Comparison of ENCODE assay signal across 20 cellular contexts in the genomic region with DNA sequence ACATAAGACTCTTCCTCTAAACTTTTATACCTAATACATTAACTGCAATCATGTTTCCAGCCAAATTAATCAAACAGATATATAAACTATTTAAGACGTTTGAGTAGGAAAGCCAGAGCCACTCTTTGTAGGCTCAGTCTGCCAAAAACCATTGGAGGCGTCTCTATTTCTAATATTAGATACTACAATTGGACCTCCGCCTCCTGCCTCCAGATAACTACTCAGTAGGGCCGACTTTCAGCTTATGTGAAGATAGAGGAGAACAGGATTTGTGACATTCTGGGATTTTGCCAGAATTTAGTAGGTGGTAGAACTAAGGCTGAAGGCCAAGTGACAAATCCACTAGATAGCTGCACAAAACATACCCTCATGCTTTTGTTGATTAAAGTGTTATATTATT.
"Had no signal": no experiment of that assay in that cellular context is flagged by ENCODE, and none has a peak within 500 bp of the region (broad histone marks: within the 10 kb centered on the region; RNA-seq: fewer than 3 reads in every experiment).

No MANE protein-coding gene starts in this region.

- FAIRE-seq: endothelial cell of umbilical vein, islet of Langerhans, small intestine had no signal

- H3K27me3 ChIP-seq: colonic mucosa, thyroid gland, upper lobe of left lung, uterus had no signal

- H3K4me3 Mint-ChIP-seq: endodermal cell, naive B cell, nephron progenitor cell had no signal

- H3K27me3 Mint-ChIP-seq: naive B cell had no signal

- H3K9me3 ChIP-seq: colonic mucosa, psoas muscle, thyroid gland, upper lobe of left lung, uterus had no signal

- H3K4me3 ChIP-seq: colonic mucosa, psoas muscle, thyroid gland, upper lobe of left lung, uterus had no signal

- H3K27ac Mint-ChIP-seq: endodermal cell had no signal

- H3K27ac ChIP-seq: colonic mucosa, psoas muscle, thyroid gland, upper lobe of left lung, uterus had no signal

- H3K9me3 Mint-ChIP-seq: endodermal cell had no signal

- H3K36me3 ChIP-seq: colonic mucosa, thyroid gland, upper lobe of left lung, uterus had no signal

- DNase-seq: colonic mucosa; dermis blood vessel endothelial cell; endodermal cell; erythroblast; foreskin melanocyte; head of caudate nucleus; hypothalamus; mesendoderm; naive B cell; nephron progenitor cell; psoas muscle; retina; small intestine; stimulated activated CD4-positive, alpha-beta T cell treated with anti-CD3 and anti-CD28 coated beads, Interleukin-12 subunit alpha, Interleukin-12 subunit beta, amount 100 ng/mL, for 4 hours; stimulated activated naive CD4-positive, alpha-beta T cell; thyroid gland; upper lobe of left lung; uterus had no signal

- H3K36me3 Mint-ChIP-seq: naive B cell had no signal

- H3K4me1 ChIP-seq: colonic mucosa, thyroid gland, upper lobe of left lung, uterus had no signal

- ATAC-seq: psoas muscle had no signal
